ENCODE assay signal across 20 cellular contexts in the genomic region with DNA sequence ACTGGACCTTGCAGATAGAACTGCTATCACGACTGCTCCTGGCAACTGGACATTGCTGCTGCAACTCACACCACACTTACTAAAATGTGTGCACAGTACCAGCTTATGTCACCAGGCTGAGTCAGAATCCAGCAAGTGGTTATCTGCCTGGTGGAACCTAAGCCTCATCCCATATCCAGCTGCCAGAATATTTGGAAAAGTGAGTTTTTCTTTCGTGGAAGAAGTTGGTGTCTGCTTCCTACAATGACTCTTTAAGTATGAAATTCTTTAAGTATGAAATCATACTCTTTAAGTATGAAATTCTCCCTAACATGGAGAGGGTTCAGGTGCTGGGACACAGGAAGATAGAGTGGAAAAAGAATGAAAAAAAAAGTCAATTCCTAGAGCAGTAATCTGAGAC. TPM values are rescaled to one million over a fixed set of nuclear protein-coding genes. Genes with fewer than 3 reads are reported as not detected.
DNase-seq lines count a peak whose midpoint lies in the region; ATAC-seq and TF ChIP-seq lines count a peak whose summit lies in the region.
"Had no signal": no experiment of that assay in that cellular context is flagged by ENCODE, and none has a peak within 500 bp of the region (broad histone marks: within the 10 kb centered on the region; RNA-seq: fewer than 3 reads in every experiment).

No MANE protein-coding gene starts in this region.

- ATAC-seq in GM21528 (IDR thresholded peaks at IDR 0.05; ENCODE audit: low FRiP score, unreplicated experiment): no peak
- ATAC-seq: GM12878, heart left ventricle had no signal

- H3K36me3 ChIP-seq in brain microvascular endothelial cell (replicated peaks): no peaks in the 10 kb centered on the region
- H3K36me3 ChIP-seq: BE2C, cardiac muscle cell, heart left ventricle had no signal

- in situ Hi-C loops in brain microvascular endothelial cell (cut with HindIII; ENCODE audit: low pct_ligation_motif_present, low sequenced_read_pairs): no loop called here

- no peak overlapping the region for H3K4me3 ChIP-seq in brain microvascular endothelial cell (ENCODE audit: low read depth, low read length)
- H3K4me3 ChIP-seq: cardiac muscle cell, GM12878, heart left ventricle, SK-N-MC had no signal

- no peak for TF ChIP-seq CTCF in brain microvascular endothelial cell (IDR thresholded peaks at IDR 0.05; ENCODE audit: low read depth, low read length, missing control alignments)

- no peak overlapping the region for H3K27ac ChIP-seq in brain microvascular endothelial cell
- H3K27ac ChIP-seq: cardiac muscle cell, heart left ventricle, SK-N-MC had no signal

- no peaks in the 10 kb centered on the region for H3K27me3 ChIP-seq in brain microvascular endothelial cell (replicated peaks)
- H3K27me3 ChIP-seq: BE2C, cardiac muscle cell, heart left ventricle had no signal

- DNase-seq in Daoy (ENCODE audit: low read depth) (peak; percentile 71), LHCN-M2 (ENCODE audit: low read depth) (peak; percentile 74), brain microvascular endothelial cell (peak; percentile 68), kidney glomerular epithelial cell (lab: John Stamatoyannopoulos, UW) (peak; percentile 21), mucosa of gallbladder (ENCODE audit: low spot score) (no peak)
- DNase-seq in effector CD4-positive, alpha-beta T cell: no peak
- DNase-seq in NK-92 treated with Interleukin-12 subunit alpha and Interleukin-12 subunit beta, amount 100 ng/mL, for 24 hours (lab: John Stamatoyannopoulos, UW): no peak
- DNase-seq: activated B cell treated with CpG ODN at 0.5 μM for 24 hours, activated gamma-delta T cell, BE2C, DMS79 treated with DMSO at 0.1 percent for 48 hours, heart left ventricle, left cardiac atrium, NCI-H1048 had no signal

RNA-seq across cellular contexts. Expression of gene POLR1H, which starts 16.4 kb away (rescaled TPM):
- 39.4 and 57.7 TPM in 2 replicates for total RNA-seq in Daoy (2014; rRNA removed; shearing (Covaris generic))
- 17.6 and 20.0 TPM in 2 replicates for total RNA-seq in LHCN-M2 (2014; rRNA removed)
- polyA plus RNA-seq in LHCN-M2 (2012): 28.8 TPM
- total RNA-seq in mucosa of gallbladder: 19.5 TPM

RNA-seq across cellular contexts. Expression of gene PPP1R11, which starts 22.4 kb away (rescaled TPM):
- total RNA-seq in Daoy (2014; rRNA removed; shearing (Covaris generic)): 77.2 and 79.0 TPM in 2 replicates
- total RNA-seq in LHCN-M2 (2014; rRNA removed) (43.0 and 47.1 TPM in 2 replicates), mucosa of gallbladder (76.9 TPM)
- 53.1 TPM for polyA plus RNA-seq in LHCN-M2 (2012)

RNA-seq across cellular contexts. Expression of gene RNF39, which starts 30.9 kb away (rescaled TPM):
- 0.57 TPM in 1 of 2 replicates, not detected in the other for total RNA-seq in Daoy (2014; rRNA removed; shearing (Covaris generic))
- not detected in 2 replicates for total RNA-seq in LHCN-M2 (2014; rRNA removed)
- 0.56 TPM for polyA plus RNA-seq in LHCN-M2 (2012)
- total RNA-seq in mucosa of gallbladder: 2.5 TPM
- total RNA-seq: activated B cell treated with CpG ODN at 0.5 μM for 24 hours, cardiac muscle cell, GM12878, left cardiac atrium, posterior vena cava, temporal lobe had no signal
- polyA plus RNA-seq: heart left ventricle had no signal

Comparison
In these comparisons a context has a peak if more than half of its experiments do, and no peak if none do; other contexts are left out.
1. DNase-seq: peak in Daoy (single experiment), LHCN-M2 (single experiment), brain microvascular endothelial cell (single experiment) and kidney glomerular epithelial cell (single experiment); none in effector CD4-positive, alpha-beta T cell (single experiment), mucosa of gallbladder (single experiment) and NK-92 treated with Interleukin-12 subunit alpha and Interleukin-12 subunit beta, amount 100 ng/mL, for 24 hours (single experiment).